Comparison of ENCODE assay signal across 12 cellular contexts in genomic region chr12:27176765-27177164, GRCh38.
DNase-seq lines count a peak whose midpoint lies in the region; ATAC-seq, FAIRE-seq and TF ChIP-seq lines count a peak whose summit lies in the region.
"Had no signal": no experiment of that assay in that cellular context is flagged by ENCODE, and none has a peak within 500 bp of the region (broad histone marks: within the 10 kb centered on the region; RNA-seq: fewer than 3 reads in every experiment).

No MANE protein-coding gene starts in this region.

- no peak for TF ChIP-seq RAD21 in SK-N-SH (IDR thresholded peaks at IDR 0.05; ENCODE audit: low read length)

- no peaks in the 10 kb centered on the region for H3K36me3 ChIP-seq in SK-N-SH (replicated peaks in 1 of 2; ENCODE audit: control insufficient read depth in 1 of 2, insufficient read depth in 2 of 2, low read length in 1 of 2)
- H3K36me3 ChIP-seq in kidney (ENCODE audit: control insufficient read depth in 1 of 2, insufficient read depth in 2 of 2, low read length in 2 of 2), result no peaks in the 10 kb centered on the region

- CTCF ChIA-PET in SK-N-SH (lab: Yijun Ruan, JAX), result interaction anchor here (1.2 kb wide), 1 partner anchor 130 kb away, joined by 3 read pairs; no protein-coding TSS in a partner anchor

- H3K4me1 Mint-ChIP-seq in chondrocyte (ENCODE audit: low read depth), result peaks cover 68% of the 10 kb centered on the region

- intact Hi-C loops in kidney (cut with DNase I), result no loop called here

- H3K27ac Mint-ChIP-seq in chondrocyte (ENCODE audit: unreplicated experiment), result peak overlapping the region; percentile 65
- H3K27ac Mint-ChIP-seq: progenitor cell of endocrine pancreas had no signal

- no peaks in the 10 kb centered on the region for H4K20me1 ChIP-seq in SK-N-SH (ENCODE audit: insufficient read depth)

- H3K9me3 ChIP-seq in SK-N-SH (no peaks in the 10 kb centered on the region), kidney (ENCODE audit: control insufficient read depth in 1 of 2, low read length in 2 of 2) (no peaks in the 10 kb centered on the region)

- H3K9me3 Mint-ChIP-seq in chondrocyte (ENCODE audit: low read depth), result peaks cover 7% of the 10 kb centered on the region

- H3K27ac ChIP-seq in SK-N-SH (ENCODE audit: low read depth in 2 of 2, low read length in 1 of 2) (peak overlapping the region in 1 of 2 experiments; percentile 50; a peak in 2 of 4 replicates), kidney (ENCODE audit: low read depth in 2 of 2, low read length in 2 of 2) (no peak overlapping the region)

- TF ChIP-seq EP300 in SK-N-SH (IDR thresholded peaks at IDR 0.05; ENCODE audit: borderline replicate concordance in 1 of 2, low read depth in 1 of 2, low read length in 1 of 2), result no peak

- POLR2A ChIA-PET in SK-N-SH (lab: Yijun Ruan, JAX), result no interaction called here

- no peak overlapping the region for H3K4me3 ChIP-seq in SK-N-SH (ENCODE audit: low read depth in 2 of 2, low read length in 1 of 2)
- H3K4me3 ChIP-seq in kidney (ENCODE audit: low read length in 2 of 2), result no peak overlapping the region

- no peak for DNase-seq in SK-N-SH
- peak; percentile 30 for DNase-seq in NCI-H460 (ENCODE audit: extremely low read depth, low read depth)
- DNase-seq in chondrocyte (ENCODE audit: low spot score), result no peak
- DNase-seq in stimulated activated CD4-positive, alpha-beta T cell treated with anti-CD3 and anti-CD28 coated beads, Interleukin-15, amount 100 ng/mL, for 48 hours (ENCODE audit: low read depth in 2 of 2), result peak; percentile 11 to 28
- DNase-seq in ecto neural progenitor cell (ENCODE audit: low spot score), result no peak
- no peak for DNase-seq in kidney
- no peak for DNase-seq in NCI-H2196 treated with DMSO at 0.1 percent for 48 hours (lab: John Stamatoyannopoulos, UW; ENCODE audit: unreplicated experiment)
- DNase-seq: effector CD8-positive, alpha-beta T cell; islet precursor cell; Kasumi-1 had no signal

- no peaks in the 10 kb centered on the region for H3K36me3 Mint-ChIP-seq in chondrocyte (ENCODE audit: low read depth)

- FAIRE-seq in kidney (lab: Jason Lieb, UNC), result no peak

- no peak for TF ChIP-seq CTCF in SK-N-SH (IDR thresholded peaks at IDR 0.05)
- TF ChIP-seq CTCF in chondrocyte (IDR thresholded peaks at IDR 0.05), result no peak
- TF ChIP-seq CTCF in kidney (IDR thresholded peaks at IDR 0.05; ENCODE audit: borderline replicate concordance, extremely low read depth, insufficient read depth), result no peak

- H3K27me3 Mint-ChIP-seq in chondrocyte (ENCODE audit: low read depth), result no peaks in the 10 kb centered on the region
- H3K27me3 Mint-ChIP-seq: progenitor cell of endocrine pancreas had no signal

- no peaks in the 10 kb centered on the region for H3K79me2 ChIP-seq in SK-N-SH (ENCODE audit: insufficient read depth)

- H3K9me2 ChIP-seq in SK-N-SH, result no peaks in the 10 kb centered on the region

- H3K4me1 ChIP-seq in SK-N-SH (ENCODE audit: control insufficient read depth in 1 of 2, insufficient read depth in 2 of 2, low read depth in 1 of 2, low read length in 1 of 2) (peaks cover 0 to 36% of the 10 kb centered on the region in 2 experiments; a peak in 3 of 4 replicates), kidney (ENCODE audit: control insufficient read depth in 1 of 2, insufficient read depth in 1 of 2, low read depth in 1 of 2, low read length in 2 of 2) (no peaks in the 10 kb centered on the region)

- H3K27me3 ChIP-seq in SK-N-SH (ENCODE audit: insufficient read depth), result no peaks in the 10 kb centered on the region

- peak overlapping the region; percentile 35 for H3K4me2 ChIP-seq in SK-N-SH

- H2AFZ ChIP-seq in SK-N-SH (ENCODE audit: low read depth), result no peak overlapping the region

- no peak for ATAC-seq in SK-N-SH treated with all-trans-retinoic acid at 6 μM for 48 hours

- no peak overlapping the region for H3K4me3 Mint-ChIP-seq in chondrocyte (ENCODE audit: unreplicated experiment)

- no peak overlapping the region for H3K9ac ChIP-seq in SK-N-SH
- H3K9ac ChIP-seq in kidney (ENCODE audit: low read length in 2 of 2), result no peak overlapping the region

- peaks cover 40% of the 10 kb centered on the region for H3F3A ChIP-seq in SK-N-SH (replicated peaks; ENCODE audit: insufficient read depth)

TF ChIP-seq in SK-N-SH, 30 proteins besides CTCF, POLR2A, EP300 and RAD21:
- peak; percentile 64; the same call in 1 of the 2 replicates for TF ChIP-seq JUND (IDR thresholded peaks at IDR 0.05)
- no peak for TF ChIP-seq GABPA (IDR thresholded peaks at IDR 0.05; ENCODE audit: low read depth)
- peak; percentile 40; the same call in 1 of the 2 replicates for TF ChIP-seq MEF2A (IDR thresholded peaks at IDR 0.05; ENCODE audit: borderline replicate concordance, low read depth)
- no peak for TF ChIP-seq GATA2 (CRISPR knock-in tag; IDR thresholded peaks at IDR 0.05)
- TF ChIP-seq, protein P1, sequence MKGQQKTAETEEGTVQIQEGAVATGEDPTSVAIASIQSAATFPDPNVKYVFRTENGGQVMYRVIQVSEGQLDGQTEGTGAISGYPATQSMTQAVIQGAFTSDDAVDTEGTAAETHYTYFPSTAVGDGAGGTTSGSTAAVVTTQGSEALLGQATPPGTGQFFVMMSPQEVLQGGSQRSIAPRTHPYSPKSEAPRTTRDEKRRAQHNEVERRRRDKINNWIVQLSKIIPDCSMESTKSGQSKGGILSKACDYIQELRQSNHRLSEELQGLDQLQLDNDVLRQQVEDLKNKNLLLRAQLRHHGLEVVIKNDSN (IDR thresholded peaks at IDR 0.05; ENCODE audit: borderline replicate concordance, low read depth), result no peak
- peak; percentile 24 for TF ChIP-seq TCF12 (IDR thresholded peaks at IDR 0.05)
- peak; percentile 78 for TF ChIP-seq FOSL2 (IDR thresholded peaks at IDR 0.05; ENCODE audit: borderline replicate concordance, low read depth)
- TF ChIP-seq NFIC (IDR thresholded peaks at IDR 0.05; ENCODE audit: borderline replicate concordance), result peak; percentile 32; the same call in 1 of the 2 replicates
- TF ChIP-seq PBX3 (IDR thresholded peaks at IDR 0.05), result peak; percentile 46

TF ChIP-seq in SK-N-SH treated with all-trans-retinoic acid at 6 μM for 48 hours, 23 proteins besides CTCF, POLR2A, EP300 and RAD21:
- TF ChIP-seq BACH2 (CRISPR knock-in tag; IDR thresholded peaks at IDR 0.05; ENCODE audit: borderline replicate concordance) (no peak), CSDC2 (CRISPR knock-in tag; IDR thresholded peaks at IDR 0.05) (no peak), PPARA (CRISPR knock-in tag; IDR thresholded peaks at IDR 0.05; ENCODE audit: borderline replicate concordance) (no peak), CSRNP3 (CRISPR knock-in tag; IDR thresholded peaks at IDR 0.05) (no peak), ARNTL (CRISPR knock-in tag; IDR thresholded peaks at IDR 0.05; ENCODE audit: borderline replicate concordance, low read depth) (no peak), ZNF8 (CRISPR knock-in tag; IDR thresholded peaks at IDR 0.05) (no peak), OSR1 (CRISPR knock-in tag; IDR thresholded peaks at IDR 0.05) (no peak)
- TF ChIP-seq, protein P2, sequence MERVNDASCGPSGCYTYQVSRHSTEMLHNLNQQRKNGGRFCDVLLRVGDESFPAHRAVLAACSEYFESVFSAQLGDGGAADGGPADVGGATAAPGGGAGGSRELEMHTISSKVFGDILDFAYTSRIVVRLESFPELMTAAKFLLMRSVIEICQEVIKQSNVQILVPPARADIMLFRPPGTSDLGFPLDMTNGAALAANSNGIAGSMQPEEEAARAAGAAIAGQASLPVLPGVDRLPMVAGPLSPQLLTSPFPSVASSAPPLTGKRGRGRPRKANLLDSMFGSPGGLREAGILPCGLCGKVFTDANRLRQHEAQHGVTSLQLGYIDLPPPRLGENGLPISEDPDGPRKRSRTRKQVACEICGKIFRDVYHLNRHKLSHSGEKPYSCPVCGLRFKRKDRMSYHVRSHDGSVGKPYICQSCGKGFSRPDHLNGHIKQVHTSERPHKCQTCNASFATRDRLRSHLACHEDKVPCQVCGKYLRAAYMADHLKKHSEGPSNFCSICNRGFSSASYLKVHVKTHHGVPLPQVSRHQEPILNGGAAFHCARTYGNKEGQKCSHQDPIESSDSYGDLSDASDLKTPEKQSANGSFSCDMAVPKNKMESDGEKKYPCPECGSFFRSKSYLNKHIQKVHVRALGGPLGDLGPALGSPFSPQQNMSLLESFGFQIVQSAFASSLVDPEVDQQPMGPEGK (CRISPR knock-in tag; IDR thresholded peaks at IDR 0.05; ENCODE audit: borderline replicate concordance), result no peak
- TF ChIP-seq, protein P3, sequence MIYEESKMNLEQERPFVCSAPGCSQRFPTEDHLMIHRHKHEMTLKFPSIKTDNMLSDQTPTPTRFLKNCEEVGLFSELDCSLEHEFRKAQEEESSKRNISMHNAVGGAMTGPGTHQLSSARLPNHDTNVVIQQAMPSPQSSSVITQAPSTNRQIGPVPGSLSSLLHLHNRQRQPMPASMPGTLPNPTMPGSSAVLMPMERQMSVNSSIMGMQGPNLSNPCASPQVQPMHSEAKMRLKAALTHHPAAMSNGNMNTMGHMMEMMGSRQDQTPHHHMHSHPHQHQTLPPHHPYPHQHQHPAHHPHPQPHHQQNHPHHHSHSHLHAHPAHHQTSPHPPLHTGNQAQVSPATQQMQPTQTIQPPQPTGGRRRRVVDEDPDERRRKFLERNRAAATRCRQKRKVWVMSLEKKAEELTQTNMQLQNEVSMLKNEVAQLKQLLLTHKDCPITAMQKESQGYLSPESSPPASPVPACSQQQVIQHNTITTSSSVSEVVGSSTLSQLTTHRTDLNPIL (CRISPR knock-in tag; IDR thresholded peaks at IDR 0.05; ENCODE audit: low read depth), result no peak

Comparison
In these comparisons a context has a peak if more than half of its experiments do, and no peak if none do; other contexts are left out.
1. DNase-seq: peak in NCI-H460 (single experiment) and stimulated activated CD4-positive, alpha-beta T cell treated with anti-CD3 and anti-CD28 coated beads, Interleukin-15, amount 100 ng/mL, for 48 hours (2 of 2); none in SK-N-SH (single experiment), chondrocyte (single experiment), ecto neural progenitor cell (single experiment), kidney (single experiment) and NCI-H2196 treated with DMSO at 0.1 percent for 48 hours (single experiment).